8 cellular contexts compared by ENCODE assay signal in genomic region chr1:904271-904950, GRCh38. TPM values are rescaled to one million over a fixed set of nuclear protein-coding genes. Genes with fewer than 3 reads are reported as not detected.
DNase-seq lines count a peak whose midpoint lies in the region; ATAC-seq, FAIRE-seq and TF ChIP-seq lines count a peak whose summit lies in the region.

No MANE protein-coding gene starts in this region.

- peak overlapping the region; percentile 47 for H2AFZ ChIP-seq in endothelial cell of umbilical vein (ENCODE audit: low read depth, low read length)

- no peaks in the 10 kb centered on the region for H3K9me1 ChIP-seq in endothelial cell of umbilical vein (replicated peaks; ENCODE audit: control insufficient read depth, extremely low read depth, insufficient read depth, low read length)

- dilution Hi-C loops in endothelial cell of umbilical vein (cut with MboI; ENCODE audit: extremely low pct_ligation_motif_present, low sequenced_read_pairs): no loop called here

- no peaks in the 10 kb centered on the region for H4K20me1 ChIP-seq in endothelial cell of umbilical vein (replicated peaks; ENCODE audit: control insufficient read depth, extremely low read depth, insufficient read depth, low read length)

- DNase-seq in GDM1 (lab: John Stamatoyannopoulos, UW) (peak; percentile 69), NOMO-1 (lab: John Stamatoyannopoulos, UW; ENCODE audit: unreplicated experiment in 2 of 2) (peak; percentile 67 to 85), endothelial cell of umbilical vein (ENCODE audit: low read depth, low spot score) (peak; percentile 68), mucosa of gallbladder (ENCODE audit: low spot score) (peak; percentile 83)
- DNase-seq in activated CD8-positive, alpha-beta memory T cell treated with anti-CD3 and anti-CD28 coated beads, Interleukin-2, amount 50 U/mL, for 24 hours (ENCODE audit: extremely low read depth): peak; percentile 33
- peak; percentile 63 for DNase-seq in stimulated activated CD8-positive, alpha-beta memory T cell treated with anti-CD3 and anti-CD28 coated beads, Interleukin-7, amount 100 ng/mL, for 24 hours (ENCODE audit: low read depth)

- no peaks in the 10 kb centered on the region for H3K4me1 ChIP-seq in endothelial cell of umbilical vein (ENCODE audit: control insufficient read depth, extremely low read depth, insufficient read depth, low read length)

- intact Hi-C loops in endothelial cell of umbilical vein (cut with micrococcal nuclease): loop anchor here (1.0 to 2.0 kb wide), 4 partner anchors 18 to 72 kb away; partner anchors contain the start of gene SAMD11

- FAIRE-seq in endothelial cell of umbilical vein (lab: Jason Lieb, UNC): no peak

- H3K4me2 ChIP-seq in endothelial cell of umbilical vein (ENCODE audit: insufficient read depth, low read length): peak overlapping the region; percentile 8

- BruUV-seq in endothelial cell of umbilical vein (replicated peaks; lab: Mats Ljungman, UMichigan): no TSS peak

- peak; percentile 78 to 87 for TF ChIP-seq CTCF in endothelial cell of umbilical vein (IDR thresholded peaks at IDR 0.05; ENCODE audit: extremely low read depth in 1 of 2, insufficient read depth in 1 of 2, low read depth in 1 of 2, low read length in 2 of 2)

- CTCF ChIA-PET in endothelial cell of umbilical vein (lab: Charles Lee): interaction anchor here (0.6 to 1.6 kb wide), 18 partner anchors 9 to 81 kb away, joined by 3 to 14 read pairs (median 4); partner anchors contain the start of genes KLHL17, NOC2L, PERM1 and PLEKHN1

- no peaks in the 10 kb centered on the region for H3K27me3 ChIP-seq in endothelial cell of umbilical vein (ENCODE audit: control insufficient read depth in 2 of 2, insufficient read depth in 2 of 2, low read length in 2 of 2)

- H3K79me2 ChIP-seq in endothelial cell of umbilical vein (ENCODE audit: control insufficient read depth, insufficient read depth, low read length): no peaks in the 10 kb centered on the region

- POLR2A ChIA-PET in endothelial cell of umbilical vein (lab: Charles Lee): no interaction called here

- no peak overlapping the region for H3K27ac ChIP-seq in endothelial cell of umbilical vein (ENCODE audit: insufficient read depth, low read depth, low read length)

- peak; percentile 66 for ATAC-seq in HG03280 (IDR thresholded peaks at IDR 0.05; ENCODE audit: unreplicated experiment)
- no peak for ATAC-seq in HG02981 (IDR thresholded peaks at IDR 0.05; ENCODE audit: unreplicated experiment)

- H3K9me3 ChIP-seq in endothelial cell of umbilical vein (replicated peaks; ENCODE audit: control insufficient read depth, insufficient read depth, low read length): no peaks in the 10 kb centered on the region

- H3K4me3 ChIP-seq in endothelial cell of umbilical vein (replicated peaks in 1 of 3; ENCODE audit: insufficient read depth in 1 of 3, low read depth in 1 of 3, low read length in 3 of 3): peak overlapping the region in 1 of 3 experiments; percentile 30

- no peak for TF ChIP-seq POLR2A in endothelial cell of umbilical vein (IDR thresholded peaks at IDR 0.05; ENCODE audit: low read depth, low read length)

- no peak overlapping the region for H3K9ac ChIP-seq in endothelial cell of umbilical vein (replicated peaks; ENCODE audit: extremely low read depth, insufficient read depth, low read length)

- H3K36me3 ChIP-seq in endothelial cell of umbilical vein (ENCODE audit: control insufficient read depth in 2 of 2, extremely low read depth in 1 of 2, insufficient read depth in 2 of 2, low read length in 2 of 2): no peaks in the 10 kb centered on the region

TF ChIP-seq in endothelial cell of umbilical vein, 7 proteins besides CTCF, POLR2A, EP300 and RAD21:
- TF ChIP-seq JUN (IDR thresholded peaks at IDR 0.05; ENCODE audit: borderline replicate concordance, insufficient read depth, insufficient read length, low read depth) (no peak), FOS (IDR thresholded peaks at IDR 0.05; ENCODE audit: borderline replicate concordance, insufficient read depth, low read length) (no peak), GATA2 (IDR thresholded peaks at IDR 0.05; ENCODE audit: insufficient read depth, insufficient read length, low read depth, low read length) (no peak), POLR2AphosphoS5 (IDR thresholded peaks at IDR 0.05; ENCODE audit: insufficient read depth, low read depth, low read length) (peak; percentile 62), MAX (IDR thresholded peaks at IDR 0.05; ENCODE audit: insufficient read depth, insufficient read length) (no peak), EZH2 (IDR thresholded peaks at IDR 0.05; ENCODE audit: borderline replicate concordance, low read depth, low read length, severe bottlenecking) (no peak)

RNA-seq across cellular contexts. Expression of gene SAMD11, which starts 19.3 kb away (rescaled TPM):
- total RNA-seq in endothelial cell of umbilical vein: not detected in 2 replicates
- polyA plus RNA-seq in endothelial cell of umbilical vein: 0.08 TPM in 1 of 2 replicates, not detected in the other
- 0.13 TPM in 1 of 2 replicates, not detected in the other for polyA plus RNA-seq in endothelial cell of umbilical vein (2011; cell fraction: cytosol; rRNA removed)
- 0.07 TPM in 1 of 2 replicates, not detected in the other for polyA plus RNA-seq in endothelial cell of umbilical vein (2011; cell fraction: nucleus; rRNA removed)
- polyA plus RNA-seq in endothelial cell of umbilical vein (2012): not detected in 2 replicates
- polyA minus RNA-seq in endothelial cell of umbilical vein: not detected in 2 replicates
- 73.0 TPM for polyA minus RNA-seq in endothelial cell of umbilical vein (2011; cell fraction: cytosol; rRNA and poly(A)+ RNA removed)
- 0.67 and 0.72 TPM in 2 replicates for polyA minus RNA-seq in endothelial cell of umbilical vein (2011; cell fraction: nucleus; rRNA and poly(A)+ RNA removed)
- 15.0 TPM for total RNA-seq in mucosa of gallbladder

RNA-seq across cellular contexts. Expression of gene NOC2L, which starts 54.6 kb away (rescaled TPM):
- 87.9 and 88.6 TPM in 2 replicates for total RNA-seq in endothelial cell of umbilical vein
- 50.7 and 55.3 TPM in 2 replicates for polyA plus RNA-seq in endothelial cell of umbilical vein
- 46.6 and 47.6 TPM in 2 replicates for polyA plus RNA-seq in endothelial cell of umbilical vein (2011; cell fraction: cytosol; rRNA removed)
- 70.2 and 76.7 TPM in 2 replicates for polyA plus RNA-seq in endothelial cell of umbilical vein (2011; cell fraction: nucleus; rRNA removed)
- 51.8 and 64.1 TPM in 2 replicates for polyA plus RNA-seq in endothelial cell of umbilical vein (2012)
- 44.7 and 56.9 TPM in 2 replicates for polyA minus RNA-seq in endothelial cell of umbilical vein
- 112 TPM for polyA minus RNA-seq in endothelial cell of umbilical vein (2011; cell fraction: cytosol; rRNA and poly(A)+ RNA removed)
- polyA minus RNA-seq in endothelial cell of umbilical vein (2011; cell fraction: nucleus; rRNA and poly(A)+ RNA removed): 16.9 and 22.7 TPM in 2 replicates
- 54.1 TPM for total RNA-seq in mucosa of gallbladder

RNA-seq across cellular contexts. Expression of gene KLHL17, which starts 56.0 kb away (rescaled TPM):
- total RNA-seq in endothelial cell of umbilical vein: 28.6 and 30.1 TPM in 2 replicates
- polyA plus RNA-seq in endothelial cell of umbilical vein: 27.0 and 39.9 TPM in 2 replicates
- 4.6 and 7.5 TPM in 2 replicates for polyA plus RNA-seq in endothelial cell of umbilical vein (2011; cell fraction: cytosol; rRNA removed)
- polyA plus RNA-seq in endothelial cell of umbilical vein (2011; cell fraction: nucleus; rRNA removed): 234 and 278 TPM in 2 replicates
- polyA plus RNA-seq in endothelial cell of umbilical vein (2012): 13.4 and 19.9 TPM in 2 replicates
- 5.7 and 14.3 TPM in 2 replicates for polyA minus RNA-seq in endothelial cell of umbilical vein
- polyA minus RNA-seq in endothelial cell of umbilical vein (2011; cell fraction: cytosol; rRNA and poly(A)+ RNA removed): 7.4 TPM
- polyA minus RNA-seq in endothelial cell of umbilical vein (2011; cell fraction: nucleus; rRNA and poly(A)+ RNA removed): 21.7 and 35.5 TPM in 2 replicates
- 22.5 TPM for total RNA-seq in mucosa of gallbladder

Comparison
In these comparisons a context has a peak if more than half of its experiments do, and no peak if none do; other contexts are left out.
1. DNase-seq: peak in every context shown above with its lines; median percentile 83 in mucosa of gallbladder; 76 in NOMO-1; 69 in GDM1; 68 in endothelial cell of umbilical vein; 63 in stimulated activated CD8-positive, alpha-beta memory T cell treated with anti-CD3 and anti-CD28 coated beads, Interleukin-7, amount 100 ng/mL, for 24 hours; 33 in activated CD8-positive, alpha-beta memory T cell treated with anti-CD3 and anti-CD28 coated beads, Interleukin-2, amount 50 U/mL, for 24 hours.
2. RNA of gene SAMD11, which starts 19.3 kb away (total RNA-seq): 15.0 TPM in mucosa of gallbladder (single experiment); not detected in endothelial cell of umbilical vein; every median in the first group is over 10 times any median in the second.